19 cellular contexts compared by ENCODE assay signal in genomic region chr16:24203675-24204074, GRCh38. TPM values are rescaled to one million over a fixed set of nuclear protein-coding genes. Genes with fewer than 3 reads are reported as not detected.
DNase-seq lines count a peak whose midpoint lies in the region; ATAC-seq and TF ChIP-seq lines count a peak whose summit lies in the region.
"Had no signal": no experiment of that assay in that cellular context is flagged by ENCODE, and none has a peak within 500 bp of the region (broad histone marks: within the 10 kb centered on the region; RNA-seq: fewer than 3 reads in every experiment).

No MANE protein-coding gene starts in this region.

- peak overlapping the region; percentile 41; the same call in 1 of the 2 replicates for H3K4me2 ChIP-seq in BLaER1

- H3K36me3 ChIP-seq in BLaER1 = no peaks in the 10 kb centered on the region
- peaks cover 14% of the 10 kb centered on the region; the same call in 1 of the 2 replicates for H3K36me3 ChIP-seq in SK-N-MC (ENCODE audit: insufficient read depth, low read length)
- H3K36me3 ChIP-seq: Peyer's patch, SJCRH30 had no signal

- H3K4me1 ChIP-seq in BLaER1 = peaks cover 25% of the 10 kb centered on the region
- H3K4me1 ChIP-seq: Peyer's patch, SJCRH30 had no signal

- H3K4me3 ChIP-seq in BLaER1 = no peak overlapping the region
- no peak overlapping the region for H3K4me3 ChIP-seq in SK-N-MC
- H3K4me3 ChIP-seq: Peyer's patch, SJCRH30 had no signal

- DNase-seq in GM10266 (ENCODE audit: extremely low spot score) (peak; percentile 10), SK-N-MC (ENCODE audit: low read depth, low spot score) (peak; percentile 48), immature natural killer cell (no peak), mesenteric fat pad (ENCODE audit: low spot score) (no peak), left ventricle myocardium superior (no peak), NCI-H2171 (lab: John Stamatoyannopoulos, UW) (no peak), SHP77 (lab: John Stamatoyannopoulos, UW) (no peak)
- DNase-seq: CD8-positive, alpha-beta memory T cell; DMS79; H9; Kasumi-1; MM.1S; NCI-H1417 treated with DMSO at 0.1 percent for 48 hours; NCI-H446; NCI-H748 treated with DMSO at 0.1 percent for 48 hours; Peyer's patch; SJCRH30; T-helper 2 cell had no signal

- H3K4me1 Mint-ChIP-seq in immature natural killer cell = peaks cover 3 to 5% of the 10 kb centered on the region in 2 donors

- H3K4me3 Mint-ChIP-seq in immature natural killer cell = no peak overlapping the region
- H3K4me3 Mint-ChIP-seq: CD8-positive, alpha-beta memory T cell; H9 had no signal

- H3K27ac Mint-ChIP-seq in immature natural killer cell = peak overlapping the region in 4 of 6 donors; percentile 4 to 35 (median 25)
- H3K27ac Mint-ChIP-seq: H9 had no signal

- ATAC-seq in left ventricle myocardium superior = no peak

- no peak for TF ChIP-seq CTCF in GM10266 (IDR thresholded peaks at IDR 0.05; ENCODE audit: control insufficient read depth, insufficient read depth, low read depth, missing control alignments)

- H3K27me3 Mint-ChIP-seq in immature natural killer cell (ENCODE audit: low read depth in 3 of 3) = peaks cover 0 to 3% (median 0%) of the 10 kb centered on the region in 3 donors
- H3K27me3 Mint-ChIP-seq: CD8-positive, alpha-beta memory T cell had no signal

- H3K9me3 Mint-ChIP-seq in immature natural killer cell = no peaks in the 10 kb centered on the region
- H3K9me3 Mint-ChIP-seq: CD8-positive, alpha-beta memory T cell had no signal

- peaks cover 10 to 48% (median 13%) of the 10 kb centered on the region in 3 donors for H3K36me3 Mint-ChIP-seq in immature natural killer cell

- H3K27ac ChIP-seq in BLaER1 = no peak overlapping the region
- peak overlapping the region; percentile 34; the same call in 1 of the 2 replicates for H3K27ac ChIP-seq in SK-N-MC
- H3K27ac ChIP-seq: Peyer's patch, SJCRH30 had no signal

- H3K27me3 ChIP-seq in BLaER1 = no peaks in the 10 kb centered on the region
- H3K27me3 ChIP-seq: Peyer's patch had no signal

- intact Hi-C loops in left ventricle myocardium superior (cut with micrococcal nuclease) = no loop called here

- H3K9me3 ChIP-seq in BLaER1 = no peaks in the 10 kb centered on the region
- no peaks in the 10 kb centered on the region for H3K9me3 ChIP-seq in SK-N-MC (ENCODE audit: low read depth, low read length)
- H3K9me3 ChIP-seq: Peyer's patch, SJCRH30 had no signal

- no peak overlapping the region for H3K9ac ChIP-seq in BLaER1
- no peak overlapping the region for H3K9ac ChIP-seq in SK-N-MC (ENCODE audit: insufficient read length)

- no peaks in the 10 kb centered on the region for H4K20me1 ChIP-seq in BLaER1

RNA-seq across cellular contexts. Expression of gene CACNG3, which starts 52.5 kb away (rescaled TPM):
- polyA plus RNA-seq in immature natural killer cell = not detected
- total RNA-seq in mesenteric fat pad = not detected
- not detected for total RNA-seq in left ventricle myocardium superior
- total RNA-seq: CD8-positive, alpha-beta memory T cell; H9; Peyer's patch had no signal
- polyA plus RNA-seq: CD8-positive, alpha-beta memory T cell had no signal

Comparison
In these comparisons a context has a peak if more than half of its experiments do, and no peak if none do; other contexts are left out.
1. DNase-seq: peak in GM10266 (single experiment) and SK-N-MC (single experiment); none in immature natural killer cell (0 of 3), mesenteric fat pad (single experiment), left ventricle myocardium superior (single experiment), NCI-H2171 (single experiment) and SHP77 (0 of 2).